In genomic region chr7:128859232-128860157, GRCh38 we compare ENCODE assay signal across 15 cellular contexts. TPM values are rescaled to one million over a fixed set of nuclear protein-coding genes. Genes with fewer than 3 reads are reported as not detected.
DNase-seq lines count a peak whose midpoint lies in the region; ATAC-seq, FAIRE-seq and TF ChIP-seq lines count a peak whose summit lies in the region.
"Had no signal": no experiment of that assay in that cellular context is flagged by ENCODE, and none has a peak within 500 bp of the region (broad histone marks: within the 10 kb centered on the region; RNA-seq: fewer than 3 reads in every experiment).

No MANE protein-coding gene starts in this region.

- no peak for TF ChIP-seq POLR2A in suprapubic skin (IDR thresholded peaks at IDR 0.05)

- H3K4me1 ChIP-seq in astrocyte (ENCODE audit: insufficient read depth, low read length) (peaks cover 5% of the 10 kb centered on the region), right cardiac atrium (ENCODE audit: control insufficient read depth, insufficient read depth, low read length) (peaks cover 12% of the 10 kb centered on the region), suprapubic skin (peaks cover 56% of the 10 kb centered on the region)

- no peak overlapping the region for H3K9ac ChIP-seq in astrocyte (ENCODE audit: low read length)

- H3K4me1 Mint-ChIP-seq in astrocyte (ENCODE audit: low read depth, unreplicated experiment): peaks cover 14% of the 10 kb centered on the region

- no peak for TF ChIP-seq EP300 in suprapubic skin (IDR thresholded peaks at IDR 0.05)

- peak overlapping the region; percentile 69 for H3K27ac Mint-ChIP-seq in astrocyte (ENCODE audit: unreplicated experiment)
- H3K27ac Mint-ChIP-seq: naive thymus-derived CD4-positive, alpha-beta T cell had no signal

- H3K27me3 Mint-ChIP-seq in astrocyte (ENCODE audit: low read depth, unreplicated experiment): no peaks in the 10 kb centered on the region

- H3K36me3 Mint-ChIP-seq in astrocyte (ENCODE audit: low read depth, unreplicated experiment): peaks cover 10% of the 10 kb centered on the region

- TF ChIP-seq CTCF in astrocyte (IDR thresholded peaks at IDR 0.05; ENCODE audit: insufficient read depth, low read depth, low read length): no peak
- no peak for TF ChIP-seq CTCF in suprapubic skin (IDR thresholded peaks at IDR 0.05)

- peak in 1 of 2 donors; percentile 1 for ATAC-seq in right cardiac atrium
- ATAC-seq: naive thymus-derived CD4-positive, alpha-beta T cell had no signal

- no peak for FAIRE-seq in astrocyte (lab: Jason Lieb, UNC)
- FAIRE-seq: RCC 7860 had no signal

- 42% methylated on average over 12 of the region's 12 CpGs for WGBS in right cardiac atrium
- 51% methylated on average over 12 of the region's 12 CpGs for whole genome bisulfite sequencing in suprapubic skin

- H3K4me3 Mint-ChIP-seq in astrocyte (ENCODE audit: unreplicated experiment): no peak overlapping the region

- H3K27me3 ChIP-seq in astrocyte (ENCODE audit: insufficient read depth, low read length): no peaks in the 10 kb centered on the region
- no peaks in the 10 kb centered on the region for H3K27me3 ChIP-seq in right cardiac atrium (ENCODE audit: control insufficient read depth, insufficient read depth)
- H3K27me3 ChIP-seq in suprapubic skin: no peaks in the 10 kb centered on the region

- H3K36me3 ChIP-seq in astrocyte (ENCODE audit: insufficient read depth, low read length): peaks cover 21% of the 10 kb centered on the region
- H3K36me3 ChIP-seq in suprapubic skin: peaks cover 7% of the 10 kb centered on the region

- H3K9me3 ChIP-seq in astrocyte (ENCODE audit: insufficient read depth, low read depth, low read length) (no peaks in the 10 kb centered on the region), right cardiac atrium (ENCODE audit: control insufficient read depth, low read length) (no peaks in the 10 kb centered on the region), suprapubic skin (no peaks in the 10 kb centered on the region)
- H3K9me3 ChIP-seq: Caco-2 had no signal

- H3K27ac ChIP-seq in astrocyte (ENCODE audit: low read depth, low read length) (no peak overlapping the region), right cardiac atrium (ENCODE audit: low read length) (peak overlapping the region; percentile 57), suprapubic skin (peak overlapping the region; percentile 54)

- H3K4me3 ChIP-seq in astrocyte (ENCODE audit: insufficient read depth, low read depth, low read length) (no peak overlapping the region), right cardiac atrium (ENCODE audit: low read length) (no peak overlapping the region), suprapubic skin (no peak overlapping the region)

- H3K4me2 ChIP-seq in astrocyte (ENCODE audit: low read length): no peak overlapping the region

- intact Hi-C loops in right cardiac atrium (cut with DNase I): no loop called here

- H4K20me1 ChIP-seq in astrocyte (ENCODE audit: insufficient read depth, low read length): peaks cover 55% of the 10 kb centered on the region

- H2AFZ ChIP-seq in astrocyte (ENCODE audit: low read depth, low read length): no peak overlapping the region

- DNase-seq in NCI-H2196 (lab: John Stamatoyannopoulos, UW; ENCODE audit: unreplicated experiment): peak; percentile 25
- DNase-seq in NCI-H2196 treated with DMSO at 0.1 percent for 48 hours (lab: John Stamatoyannopoulos, UW; ENCODE audit: unreplicated experiment): no peak
- no peak for DNase-seq in astrocyte (ENCODE audit: low read depth)
- DNase-seq in right cardiac atrium: peak in 2 of 3 donors; percentile 75 to 81
- DNase-seq in suprapubic skin (ENCODE audit: low spot score in 2 of 2): no peak
- no peak for DNase-seq in foreskin melanocyte
- no peak for DNase-seq in iPS-NIHi7 (ENCODE audit: extremely low spot score)
- DNase-seq in ureter (ENCODE audit: low spot score): no peak
- DNase-seq: 8988T; activated CD4-positive, alpha-beta T cell treated with anti-CD3 and anti-CD28 coated beads for 4 hours; naive thymus-derived CD4-positive, alpha-beta T cell; NCI-H1417 treated with DMSO at 0.1 percent for 48 hours had no signal

- peaks cover 16% of the 10 kb centered on the region for H3K79me2 ChIP-seq in astrocyte (ENCODE audit: insufficient read depth, low read length)

- no peaks in the 10 kb centered on the region for H3K9me3 Mint-ChIP-seq in astrocyte (ENCODE audit: unreplicated experiment)
- H3K9me3 Mint-ChIP-seq: naive thymus-derived CD4-positive, alpha-beta T cell had no signal

RNA-seq across cellular contexts. Expression of gene ATP6V1F, which starts 3.2 kb away (rescaled TPM):
- total RNA-seq in astrocyte (193 TPM in 2 replicates), right cardiac atrium (100 to 1,000 TPM; 127 to 139 (median 134) TPM), suprapubic skin (100 to 1,000 TPM in 3 of 4 donors, 10 to 100 TPM in 1; 78.4 to 165 (median 148) TPM), ureter (133 TPM)
- polyA plus RNA-seq in right cardiac atrium: 224 TPM

RNA-seq across cellular contexts. Expression of gene FLNC, which starts 29.3 kb away (rescaled TPM):
- total RNA-seq in astrocyte: 308 and 364 TPM in 2 replicates
- total RNA-seq in right cardiac atrium: 100 to 1,000 TPM; 244 to 358 (median 285) TPM
- polyA plus RNA-seq in right cardiac atrium: 216 TPM
- 1 to 10 TPM; 3.8 to 5.1 (median 4.3) TPM for total RNA-seq in suprapubic skin
- 84.1 TPM for total RNA-seq in ureter
- total RNA-seq: T-helper 2 cell treated with Interferon-gamma antibody and Interleukin-4, amounts not matched to agents 100 ng/mL and 5 ng/mL, for 36 hours had no signal
- polyA plus RNA-seq: naive thymus-derived CD4-positive, alpha-beta T cell had no signal

RNA-seq across cellular contexts. Expression of gene KCP, which starts 51.0 kb away (rescaled TPM):
- total RNA-seq in astrocyte: 0.20 and 0.41 TPM in 2 replicates
- under 1 TPM; 0.23 to 0.28 (median 0.24) TPM for total RNA-seq in right cardiac atrium
- polyA plus RNA-seq in right cardiac atrium: 0.36 TPM
- total RNA-seq in suprapubic skin: under 1 TPM; 0.17 to 0.57 (median 0.36) TPM
- total RNA-seq in ureter: 14.5 TPM
- polyA plus RNA-seq: naive thymus-derived CD4-positive, alpha-beta T cell had no signal

Comparison
In these comparisons a context has a peak if more than half of its experiments do, and no peak if none do; other contexts are left out.
1. DNase-seq: peak in NCI-H2196 (single experiment) and right cardiac atrium (2 of 3); none in NCI-H2196 treated with DMSO at 0.1 percent for 48 hours (single experiment), astrocyte (single experiment), suprapubic skin (0 of 2), foreskin melanocyte (single experiment), iPS-NIHi7 (single experiment) and ureter (single experiment).
2. RNA of gene FLNC, which starts 29.3 kb away (total RNA-seq): 308 to 364 TPM in astrocyte, 244 to 358 TPM in right cardiac atrium and 84.1 TPM in ureter (single experiment); 3.8 to 5.1 TPM in suprapubic skin; every median in the first group is over 10 times any median in the second.